8 cellular contexts compared by ENCODE assay signal in the genomic region with DNA sequence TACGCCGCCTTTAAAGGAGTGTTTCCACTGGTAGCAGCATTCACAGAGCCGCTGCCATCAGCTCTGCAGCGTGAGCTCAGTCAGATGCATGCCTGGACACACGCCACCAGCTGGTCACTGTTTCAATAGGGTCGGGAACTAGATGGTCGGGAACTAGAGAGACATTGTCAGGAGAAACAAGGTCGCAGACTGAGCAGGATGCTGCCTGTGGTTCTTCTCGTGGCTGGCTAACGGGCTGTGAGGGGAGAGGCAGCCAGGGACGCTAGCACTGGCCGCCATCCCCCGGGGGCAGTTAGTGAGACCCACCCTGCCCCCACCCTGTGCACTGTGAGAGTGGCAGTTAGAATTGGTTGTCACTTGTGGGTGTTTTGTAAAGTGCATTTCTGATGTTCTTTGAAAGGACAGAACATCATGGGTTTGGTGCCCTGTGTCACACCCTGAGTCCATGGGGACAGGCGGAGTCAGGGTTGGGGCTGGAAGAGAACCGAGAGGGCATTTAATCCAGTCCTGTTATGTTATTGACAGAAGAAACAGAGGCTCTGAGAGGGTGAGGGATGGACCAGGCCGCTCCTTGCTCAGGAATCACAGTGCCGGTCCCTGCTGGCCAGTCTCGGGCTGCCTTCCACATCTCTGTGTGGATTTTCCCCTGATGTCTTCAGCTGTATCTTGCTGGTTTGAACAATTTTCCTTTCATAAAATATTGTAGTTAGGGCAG.
A peak's percentile ranks its signal among the peaks of the same experiment; 100 is the strongest.
DNase-seq lines count a peak whose midpoint lies in the region; TF ChIP-seq lines count a peak whose summit lies in the region.

No MANE protein-coding gene starts in this region.

- H3K27ac Mint-ChIP-seq in activated CD4-positive, alpha-beta T cell treated with anti-CD3 and anti-CD28 coated beads, Interleukin-2, amount 10 ng/mL, durations not matched to agents 24 days and 14 days, result no peak overlapping the region
- H3K27ac Mint-ChIP-seq in activated CD4-positive, alpha-beta T cell treated with anti-CD3 and anti-CD28 coated beads, Interleukin-2, amount 10 ng/mL, durations not matched to agents 7 days and 5 days, result no peak overlapping the region

- H3K4me3 Mint-ChIP-seq in activated CD4-positive, alpha-beta T cell treated with anti-CD3 and anti-CD28 coated beads, Interleukin-2, amount 10 ng/mL, durations not matched to agents 24 days and 14 days, result no peak overlapping the region
- H3K4me3 Mint-ChIP-seq in activated CD4-positive, alpha-beta T cell treated with anti-CD3 and anti-CD28 coated beads, Interleukin-2, amount 10 ng/mL, durations not matched to agents 7 days and 5 days, result no peak overlapping the region

- no peaks in the 10 kb centered on the region for H3K9me3 ChIP-seq in ascending aorta
- H3K9me3 ChIP-seq in smooth muscle cell (replicated peaks; ENCODE audit: low read depth), result no peaks in the 10 kb centered on the region

- H3K9ac ChIP-seq in smooth muscle cell (ENCODE audit: low read depth), result no peak overlapping the region

- H2AFZ ChIP-seq in smooth muscle cell (ENCODE audit: low read depth), result peak overlapping the region; percentile 49

- POLR2A ChIA-PET in activated CD4-positive, alpha-beta T cell treated with anti-CD3 and anti-CD28 coated beads, Interleukin-2, amount 10 ng/mL, durations not matched to agents 7 days and 5 days (lab: Charles Lee), result no interaction called here

- H3F3A ChIP-seq in smooth muscle cell (ENCODE audit: low read depth), result no peaks in the 10 kb centered on the region

- 44% methylated on average over 18 of the region's 18 CpGs for WGBS in smooth muscle cell (ENCODE audit: low lambda C conversion rate)

- H3K27ac ChIP-seq in ascending aorta (peak overlapping the region; percentile 90 to 97), smooth muscle cell (ENCODE audit: low read depth) (no peak overlapping the region)

- peak; percentile 50 to 77 for DNase-seq in NCI-H524 (lab: John Stamatoyannopoulos, UW)
- no peak for DNase-seq in NCI-H524 treated with DMSO at 0.1 percent for 48 hours (lab: John Stamatoyannopoulos, UW)
- DNase-seq in ascending aorta (ENCODE audit: low spot score in 2 of 2), result peak in 1 of 2 donors; percentile 89
- peak in 46 of 51 donors; percentile 20 to 88 (median 70) for DNase-seq in hypothalamus (lab: John Stamatoyannopoulos, UW)
- DNase-seq in smooth muscle cell (lab: John Stamatoyannopoulos, UW; ENCODE audit: unreplicated experiment), result no peak
- DNase-seq in Kasumi-1 (lab: John Stamatoyannopoulos, UW), result no peak
- no peak for DNase-seq in activated CD4-positive, alpha-beta T cell treated with anti-CD3 and anti-CD28 coated beads, Interleukin-2, amount 10 ng/mL, durations not matched to agents 24 days and 14 days
- no peak for DNase-seq in activated CD4-positive, alpha-beta T cell treated with anti-CD3 and anti-CD28 coated beads, Interleukin-2, amount 10 ng/mL, durations not matched to agents 7 days and 5 days

- CTCF ChIA-PET in activated CD4-positive, alpha-beta T cell treated with anti-CD3 and anti-CD28 coated beads, Interleukin-2, amount 10 ng/mL, durations not matched to agents 7 days and 5 days (lab: Charles Lee), result no interaction called here

- no peaks in the 10 kb centered on the region for H4K20me1 ChIP-seq in smooth muscle cell (ENCODE audit: low read depth)

- H3K36me3 ChIP-seq in ascending aorta (peaks cover 0 to 8% of the 10 kb centered on the region in 2 donors), smooth muscle cell (ENCODE audit: low read depth) (no peaks in the 10 kb centered on the region)

- H3K36me3 Mint-ChIP-seq in activated CD4-positive, alpha-beta T cell treated with anti-CD3 and anti-CD28 coated beads, Interleukin-2, amount 10 ng/mL, durations not matched to agents 24 days and 14 days (ENCODE audit: low read depth), result no peaks in the 10 kb centered on the region
- no peaks in the 10 kb centered on the region for H3K36me3 Mint-ChIP-seq in activated CD4-positive, alpha-beta T cell treated with anti-CD3 and anti-CD28 coated beads, Interleukin-2, amount 10 ng/mL, durations not matched to agents 7 days and 5 days (ENCODE audit: low read depth)

- H3K9me3 Mint-ChIP-seq in activated CD4-positive, alpha-beta T cell treated with anti-CD3 and anti-CD28 coated beads, Interleukin-2, amount 10 ng/mL, durations not matched to agents 24 days and 14 days, result no peaks in the 10 kb centered on the region
- H3K9me3 Mint-ChIP-seq in activated CD4-positive, alpha-beta T cell treated with anti-CD3 and anti-CD28 coated beads, Interleukin-2, amount 10 ng/mL, durations not matched to agents 7 days and 5 days, result no peaks in the 10 kb centered on the region

- peak overlapping the region; percentile 38 for H3K4me2 ChIP-seq in smooth muscle cell

- TF ChIP-seq CTCF in ascending aorta (IDR thresholded peaks at IDR 0.05) (peak in 2 of 3 experiments; percentile 34 to 40), smooth muscle cell (IDR thresholded peaks at IDR 0.05; ENCODE audit: borderline replicate concordance, insufficient read depth, poor library complexity, severe bottlenecking) (peak; percentile 21)

- H3K27me3 ChIP-seq in ascending aorta (no peaks in the 10 kb centered on the region), smooth muscle cell (ENCODE audit: low read depth) (no peaks in the 10 kb centered on the region)

- intact Hi-C loops in ascending aorta (cut with DNase I), result loop anchor here (1.0 to 2.0 kb wide), 3 partner anchors 15 to 86 kb away; a partner anchor contains a TSS
- intact Hi-C loops in activated CD4-positive, alpha-beta T cell treated with anti-CD3 and anti-CD28 coated beads, Interleukin-2, amount 10 ng/mL, durations not matched to agents 24 days and 14 days (cut with micrococcal nuclease), result no loop called here

- H3K79me2 ChIP-seq in smooth muscle cell (ENCODE audit: low read depth), result no peaks in the 10 kb centered on the region

- H3K27me3 Mint-ChIP-seq in activated CD4-positive, alpha-beta T cell treated with anti-CD3 and anti-CD28 coated beads, Interleukin-2, amount 10 ng/mL, durations not matched to agents 24 days and 14 days, result peaks cover 4% of the 10 kb centered on the region
- peaks cover 3% of the 10 kb centered on the region for H3K27me3 Mint-ChIP-seq in activated CD4-positive, alpha-beta T cell treated with anti-CD3 and anti-CD28 coated beads, Interleukin-2, amount 10 ng/mL, durations not matched to agents 7 days and 5 days

- peak overlapping the region in 1 of 2 donors; percentile 36 for H3K4me3 ChIP-seq in ascending aorta
- H3K4me3 ChIP-seq in smooth muscle cell, result no peak overlapping the region

- peaks cover 3% of the 10 kb centered on the region for H3K4me1 Mint-ChIP-seq in activated CD4-positive, alpha-beta T cell treated with anti-CD3 and anti-CD28 coated beads, Interleukin-2, amount 10 ng/mL, durations not matched to agents 24 days and 14 days
- peaks cover 3% of the 10 kb centered on the region for H3K4me1 Mint-ChIP-seq in activated CD4-positive, alpha-beta T cell treated with anti-CD3 and anti-CD28 coated beads, Interleukin-2, amount 10 ng/mL, durations not matched to agents 7 days and 5 days

- peaks cover 15 to 46% of the 10 kb centered on the region in 2 donors for H3K4me1 ChIP-seq in ascending aorta
- H3K4me1 ChIP-seq in smooth muscle cell (ENCODE audit: low read depth), result no peaks in the 10 kb centered on the region

Comparison
In these comparisons a context has a peak if more than half of its experiments do, and no peak if none do; other contexts are left out.
1. DNase-seq: peak in NCI-H524 (2 of 2) and hypothalamus (46 of 51); none in NCI-H524 treated with DMSO at 0.1 percent for 48 hours (single experiment), smooth muscle cell (single experiment), Kasumi-1 (0 of 2), activated CD4-positive, alpha-beta T cell treated with anti-CD3 and anti-CD28 coated beads, Interleukin-2, amount 10 ng/mL, durations not matched to agents 24 days and 14 days (single experiment) and activated CD4-positive, alpha-beta T cell treated with anti-CD3 and anti-CD28 coated beads, Interleukin-2, amount 10 ng/mL, durations not matched to agents 7 days and 5 days (single experiment).